ENCODE assay signal across 24 cellular contexts in genomic region chr2:221073650-221074049, GRCh38.
"Had no signal": no experiment of that assay in that cellular context is flagged by ENCODE, and none has a peak within 500 bp of the region (broad histone marks: within the 10 kb centered on the region; RNA-seq: fewer than 3 reads in every experiment).

No MANE protein-coding gene starts in this region.

- FAIRE-seq: endometrium, islet of Langerhans, urothelium cell line had no signal

- ATAC-seq: effector memory CD8-positive, alpha-beta T cell; left colon; naive thymus-derived CD4-positive, alpha-beta T cell; stimulated activated naive B cell treated with anti-CD40 and anti-IgM and Interleukin-4, amounts not matched to agents 10 μg/mL and 1 μg/mL and 100 μg/mL, for 72 hours had no signal

- H3K36me3 ChIP-seq: esophagus squamous epithelium, neural progenitor cell, spleen, thoracic aorta, tibial nerve, upper lobe of left lung had no signal

- H3K4me3 ChIP-seq: esophagus squamous epithelium, lung, neural progenitor cell, skin epidermis, spleen, thoracic aorta, tibial nerve, upper lobe of left lung had no signal

- H3K4me1 ChIP-seq: esophagus squamous epithelium, neural progenitor cell, parathyroid adenoma, spleen, upper lobe of left lung had no signal

- H3K9me3 ChIP-seq: thoracic aorta, upper lobe of left lung had no signal

- H2AFZ ChIP-seq: neural progenitor cell, parathyroid adenoma had no signal

- H3K4me2 ChIP-seq: neural progenitor cell had no signal

- DNase-seq: cerebellar nuclear complex; cortex of kidney; effector memory CD8-positive, alpha-beta T cell; erythroblast; esophagus squamous epithelium; foreskin melanocyte; head of caudate nucleus; hippocampal formation; left colon; mesendoderm; midbrain; naive thymus-derived CD4-positive, alpha-beta T cell; spleen; stimulated activated naive B cell treated with anti-CD40 and anti-IgM and Interleukin-4, amounts not matched to agents 10 μg/mL and 1 μg/mL and 100 μg/mL, for 72 hours; upper lobe of left lung had no signal

- H3K27me3 ChIP-seq: esophagus squamous epithelium, neural progenitor cell, spleen, tibial nerve, upper lobe of left lung had no signal

- H3K27ac ChIP-seq: esophagus squamous epithelium, neural progenitor cell, parathyroid adenoma, skin epidermis, spleen, thoracic aorta, tibial nerve, upper lobe of left lung had no signal

- H3K9ac ChIP-seq: neural progenitor cell, parathyroid adenoma had no signal
